ENCODE assay signal across 9 cellular contexts in genomic region chr3:50573566-50574279, GRCh38. TPM values are rescaled to one million over a fixed set of nuclear protein-coding genes. Genes with fewer than 3 reads are reported as not detected.
DNase-seq lines count a peak whose midpoint lies in the region; ATAC-seq lines count a peak whose summit lies in the region.
"Had no signal": no experiment of that assay in that cellular context is flagged by ENCODE, and none has a peak within 500 bp of the region (broad histone marks: within the 10 kb centered on the region; RNA-seq: fewer than 3 reads in every experiment).

No MANE protein-coding gene starts in this region.

- H3K4ac ChIP-seq in mesenchymal stem cell (ENCODE audit: low read depth in 1 of 2, low read length in 2 of 2): no peak overlapping the region

- H3K27me3 ChIP-seq in mesenchymal stem cell (ENCODE audit: control insufficient read depth in 1 of 2, insufficient read depth in 1 of 2, low read length in 2 of 2): no peaks in the 10 kb centered on the region
- H3K27me3 ChIP-seq: MG63 had no signal

- in situ Hi-C loops in ACHN (cut with HindIII; ENCODE audit: low pct_ligation_motif_present, low pct_unique_long_range_greater_than_20kb, low sequenced_read_pairs): no loop called here

- DNase-seq in T-helper 17 cell (no peak), mesenchymal stem cell (no peak), NCI-H1048 (lab: John Stamatoyannopoulos, UW) (no peak), NCI-H2081 treated with DMSO at 0.1 percent for 48 hours (lab: John Stamatoyannopoulos, UW) (no peak), NOMO-1 (lab: John Stamatoyannopoulos, UW; ENCODE audit: unreplicated experiment in 2 of 2) (no peak), ACHN (no peak)
- peak; percentile 68 for DNase-seq in activated T-cell treated with anti-CD3 and anti-CD28 coated beads, Interleukin-2, amount 50 U/mL, for 4 hours
- DNase-seq in stimulated activated CD8-positive, alpha-beta memory T cell treated with anti-CD3 and anti-CD28 coated beads, Interleukin-7, amount 100 ng/mL, for 1 hour (ENCODE audit: low read depth in 2 of 2): peak; percentile 41 to 46
- DNase-seq: MG63 had no signal

- H4K91ac ChIP-seq in mesenchymal stem cell (ENCODE audit: low read length): no peak overlapping the region

- peaks cover 12% of the 10 kb centered on the region for H3K79me1 ChIP-seq in mesenchymal stem cell (replicated peaks; ENCODE audit: low read length, poor library complexity, severe bottlenecking)

- H3K27me3 Mint-ChIP-seq in T-helper 17 cell: no peaks in the 10 kb centered on the region
- H3K27me3 Mint-ChIP-seq in activated T-cell treated with anti-CD3 and anti-CD28 coated beads, Interleukin-2, amount 50 U/mL, for 4 hours (ENCODE audit: low read depth): no peaks in the 10 kb centered on the region

- H3K36me3 ChIP-seq in mesenchymal stem cell (ENCODE audit: control insufficient read depth in 1 of 2, insufficient read depth in 2 of 2, low read depth in 1 of 2, low read length in 2 of 2): peaks cover 45 to 51% of the 10 kb centered on the region in 2 experiments

- no peak overlapping the region for H2BK12ac ChIP-seq in mesenchymal stem cell (ENCODE audit: low read length in 2 of 2)

- no peak overlapping the region for H4K8ac ChIP-seq in mesenchymal stem cell (ENCODE audit: low read length)

- ATAC-seq in T-helper 17 cell: peak; percentile 28
- peak; percentile 35 to 38 for ATAC-seq in activated T-cell treated with anti-CD3 and anti-CD28 coated beads, Interleukin-2, amount 50 U/mL, for 4 hours

- no peak overlapping the region for H2AFZ ChIP-seq in mesenchymal stem cell (ENCODE audit: low read depth, low read length)

- H3K9ac ChIP-seq in mesenchymal stem cell (ENCODE audit: low read length): no peak overlapping the region

- H2BK120ac ChIP-seq in mesenchymal stem cell (ENCODE audit: low read depth, low read length): no peak overlapping the region

- no peak overlapping the region for H3K23ac ChIP-seq in mesenchymal stem cell (ENCODE audit: low read length in 2 of 2)

- peaks cover 6% of the 10 kb centered on the region for H3K4me1 ChIP-seq in mesenchymal stem cell (ENCODE audit: control insufficient read depth, insufficient read depth, low read depth, low read length)

- H3K9me3 ChIP-seq in T-helper 17 cell (ENCODE audit: control insufficient read depth, low read length, poor library complexity, severe bottlenecking) (no peaks in the 10 kb centered on the region), mesenchymal stem cell (ENCODE audit: control insufficient read depth, low read length) (no peaks in the 10 kb centered on the region)
- H3K9me3 ChIP-seq: MG63 had no signal

- H3K14ac ChIP-seq in mesenchymal stem cell (ENCODE audit: low read length in 2 of 2): no peak overlapping the region

- no peak overlapping the region for H3K4me2 ChIP-seq in mesenchymal stem cell (ENCODE audit: low read length, poor library complexity, severe bottlenecking)

- H2BK5ac ChIP-seq in mesenchymal stem cell (ENCODE audit: low read depth, low read length, poor library complexity, severe bottlenecking): no peak overlapping the region

- H3K4me3 Mint-ChIP-seq in T-helper 17 cell: peak overlapping the region; percentile 85
- peak overlapping the region; percentile 57 for H3K4me3 Mint-ChIP-seq in activated T-cell treated with anti-CD3 and anti-CD28 coated beads, Interleukin-2, amount 50 U/mL, for 4 hours

- H3K27ac Mint-ChIP-seq in T-helper 17 cell: peak overlapping the region; percentile 85

- no peak overlapping the region for H2AK5ac ChIP-seq in mesenchymal stem cell (ENCODE audit: low read length, severe bottlenecking)

- peaks cover 57% of the 10 kb centered on the region for H3K4me1 Mint-ChIP-seq in T-helper 17 cell
- H3K4me1 Mint-ChIP-seq in activated T-cell treated with anti-CD3 and anti-CD28 coated beads, Interleukin-2, amount 50 U/mL, for 4 hours (ENCODE audit: low read depth): peaks cover 71% of the 10 kb centered on the region

- no peak overlapping the region for H3K18ac ChIP-seq in mesenchymal stem cell (ENCODE audit: low read depth in 1 of 2, low read length in 2 of 2)

- H3K27ac ChIP-seq in mesenchymal stem cell (ENCODE audit: low read length, poor library complexity, severe bottlenecking): no peak overlapping the region

- no peaks in the 10 kb centered on the region for H3K9me3 Mint-ChIP-seq in activated T-cell treated with anti-CD3 and anti-CD28 coated beads, Interleukin-2, amount 50 U/mL, for 4 hours

- H3K36me3 Mint-ChIP-seq in T-helper 17 cell (ENCODE audit: low read depth): no peaks in the 10 kb centered on the region
- peaks cover 5% of the 10 kb centered on the region for H3K36me3 Mint-ChIP-seq in activated T-cell treated with anti-CD3 and anti-CD28 coated beads, Interleukin-2, amount 50 U/mL, for 4 hours (ENCODE audit: insufficient read depth)

- 95% methylated on average over 7 of the region's 7 CpGs for WGBS in mesenchymal stem cell

- no peak overlapping the region for H3K4me3 ChIP-seq in mesenchymal stem cell (ENCODE audit: insufficient read depth in 1 of 2, low read depth in 1 of 2, low read length in 2 of 2)
- H3K4me3 ChIP-seq: MG63 had no signal

- H2BK15ac ChIP-seq in mesenchymal stem cell (ENCODE audit: low read depth, poor library complexity, severe bottlenecking): peak overlapping the region; percentile 19

RNA-seq across cellular contexts. Expression of gene HEMK1, which starts 4.4 kb away (rescaled TPM):
- total RNA-seq in T-helper 17 cell: 10 to 100 TPM; 22.7 to 25.1 TPM
- 10 to 100 TPM; 26.8 to 31.1 (median 27.4) TPM for total RNA-seq in activated T-cell treated with anti-CD3 and anti-CD28 coated beads, Interleukin-2, amount 50 U/mL, for 4 hours
- 13.9 TPM for polyA plus RNA-seq in mesenchymal stem cell (2013, experiment 1 of 2)
- polyA plus RNA-seq in mesenchymal stem cell (2013, experiment 2 of 2): 15.8 TPM

RNA-seq across cellular contexts. Expression of gene C3orf18, which starts 6.2 kb away (rescaled TPM):
- 10 to 100 TPM; 15.0 to 17.1 TPM for total RNA-seq in T-helper 17 cell
- total RNA-seq in activated T-cell treated with anti-CD3 and anti-CD28 coated beads, Interleukin-2, amount 50 U/mL, for 4 hours: 10 to 100 TPM in 1 of 3 donors, 1 to 10 TPM in 2; 6.7 to 11.2 (median 9.0) TPM
- polyA plus RNA-seq in mesenchymal stem cell (2013, experiment 1 of 2): 5.1 TPM
- 5.3 TPM for polyA plus RNA-seq in mesenchymal stem cell (2013, experiment 2 of 2)

RNA-seq across cellular contexts. Expression of gene CISH, which starts 37.9 kb away (rescaled TPM):
- 10 to 100 TPM; 28.3 to 63.4 TPM for total RNA-seq in T-helper 17 cell
- total RNA-seq in activated T-cell treated with anti-CD3 and anti-CD28 coated beads, Interleukin-2, amount 50 U/mL, for 4 hours: 100 to 1,000 TPM; 223 to 268 (median 229) TPM
- polyA plus RNA-seq in mesenchymal stem cell (2013, experiment 1 of 2): 2.9 TPM
- polyA plus RNA-seq in mesenchymal stem cell (2013, experiment 2 of 2): 2.9 TPM

RNA-seq across cellular contexts. Expression of gene MAPKAPK3, which starts 43.2 kb away (rescaled TPM):
- 10 to 100 TPM; 44.7 to 49.2 TPM for total RNA-seq in T-helper 17 cell
- 100 to 1,000 TPM; 174 to 225 (median 210) TPM for total RNA-seq in activated T-cell treated with anti-CD3 and anti-CD28 coated beads, Interleukin-2, amount 50 U/mL, for 4 hours
- 28.7 TPM for polyA plus RNA-seq in mesenchymal stem cell (2013, experiment 1 of 2)
- polyA plus RNA-seq in mesenchymal stem cell (2013, experiment 2 of 2): 28.9 TPM

Comparison
In these comparisons a context has a peak if more than half of its experiments do, and no peak if none do; other contexts are left out.
1. DNase-seq: peak in activated T-cell treated with anti-CD3 and anti-CD28 coated beads, Interleukin-2, amount 50 U/mL, for 4 hours (single experiment) and stimulated activated CD8-positive, alpha-beta memory T cell treated with anti-CD3 and anti-CD28 coated beads, Interleukin-7, amount 100 ng/mL, for 1 hour (2 of 2); none in T-helper 17 cell (0 of 3), mesenchymal stem cell (single experiment), NCI-H1048 (single experiment), NCI-H2081 treated with DMSO at 0.1 percent for 48 hours (single experiment), NOMO-1 (0 of 2) and ACHN (single experiment).